ENCODE assay signal across 39 cellular contexts in genomic region chr5:148168246-148168645, GRCh38. TPM values are rescaled to one million over a fixed set of nuclear protein-coding genes. Genes with fewer than 3 reads are reported as not detected.
"Had no signal": no experiment of that assay in that cellular context is flagged by ENCODE, and none has a peak within 500 bp of the region (broad histone marks: within the 10 kb centered on the region; RNA-seq: fewer than 3 reads in every experiment).

A gene with protein sequence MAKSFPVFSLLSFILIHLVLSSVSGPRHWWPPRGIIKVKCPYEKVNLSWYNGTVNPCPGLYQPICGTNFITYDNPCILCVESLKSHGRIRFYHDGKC (plus strand): TSS chr5:148168546. CDS start chr5:148169733, 1,187 bp downstream.

- H3K4me3 ChIP-seq: adrenal gland, body of pancreas, breast epithelium had no signal

- H3K27ac Mint-ChIP-seq: activated B cell treated with CpG ODN at 0.5 μM for 24 hours; activated CD4-positive, alpha-beta memory T cell treated with anti-CD3 and anti-CD28 coated beads for 36 hours; activated CD4-positive, alpha-beta T cell treated with anti-CD3 and anti-CD28 coated beads, Interleukin-2, amount 10 ng/mL, durations not matched to agents 24 days and 14 days; activated CD8-positive, alpha-beta T cell treated with anti-CD3 and anti-CD28 coated beads for 36 hours; activated naive CD4-positive, alpha-beta T cell treated with anti-CD3 and anti-CD28 coated beads for 36 hours; activated naive CD4-positive, alpha-beta T cell treated with anti-CD3 and anti-CD28 coated beads, Interleukin-2, amount 50 U/mL, for 72 hours; activated naive CD8-positive, alpha-beta T cell treated with anti-CD3 and anti-CD28 coated beads for 36 hours; activated T-cell treated with anti-CD3 and anti-CD28 coated beads, Interleukin-2, amount 50 U/mL, for 72 hours; activated T-helper 1 cell treated with anti-CD3 and anti-CD28 coated beads, Interleukin-12 subunit alpha, Interleukin-12 subunit beta, Interleukin-2, Interleukin-4 antibody, amounts not matched to agents 30 ng/mL and 10 ng/mL and 1 ng/mL, durations not matched to agents 14 hours and 24 hours and 36 hours; activated T-helper 17 cell treated with anti-CD3 and anti-CD28 coated beads, Interleukin-2, amount 50 U/mL, for 72 hours; T-helper 1 cell treated with Interleukin-12 subunit alpha and Interleukin-12 subunit beta and Interleukin-4 antibody, amounts not matched to agents 30 μg/mL and 1 μg/mL, for 36 hours; T-helper 2 cell treated with Interferon-gamma antibody and Interleukin-4, amounts not matched to agents 5 μg/mL and 100 μg/mL, for 36 hours had no signal

- H3K36me3 ChIP-seq: adrenal gland, brain microvascular endothelial cell, breast epithelium had no signal

- FAIRE-seq: astrocyte, TTC549 had no signal

- H3K4me3 Mint-ChIP-seq: activated B cell treated with CpG ODN at 0.5 μM for 24 hours; activated CD4-positive, alpha-beta memory T cell treated with anti-CD3 and anti-CD28 coated beads for 36 hours; activated CD4-positive, alpha-beta T cell treated with anti-CD3 and anti-CD28 coated beads, Interleukin-2, amount 10 ng/mL, durations not matched to agents 24 days and 14 days; activated CD8-positive, alpha-beta T cell treated with anti-CD3 and anti-CD28 coated beads for 36 hours; activated naive CD4-positive, alpha-beta T cell treated with anti-CD3 and anti-CD28 coated beads for 36 hours; activated naive CD8-positive, alpha-beta T cell treated with anti-CD3 and anti-CD28 coated beads for 36 hours; activated T-cell treated with anti-CD3 and anti-CD28 coated beads, Interleukin-2, amount 50 U/mL, for 4 hours; activated T-cell treated with anti-CD3 and anti-CD28 coated beads, Interleukin-2, amount 50 U/mL, for 72 hours; activated T-helper 1 cell treated with anti-CD3 and anti-CD28 coated beads, Interleukin-12 subunit alpha, Interleukin-12 subunit beta, Interleukin-2, Interleukin-4 antibody, amounts not matched to agents 30 ng/mL and 10 ng/mL and 1 ng/mL, durations not matched to agents 14 hours and 24 hours and 36 hours; activated T-helper 17 cell treated with anti-CD3 and anti-CD28 coated beads, Interleukin-2, amount 50 U/mL, for 72 hours; T-helper 1 cell treated with Interleukin-12 subunit alpha and Interleukin-12 subunit beta and Interleukin-4 antibody, amounts not matched to agents 30 μg/mL and 1 μg/mL, for 36 hours; T-helper 2 cell treated with Interferon-gamma antibody and Interleukin-4, amounts not matched to agents 5 μg/mL and 100 μg/mL, for 36 hours had no signal

- H3K27ac ChIP-seq: adrenal gland, body of pancreas, brain microvascular endothelial cell, breast epithelium, VCaP had no signal

- H3K9me3 Mint-ChIP-seq: activated B cell treated with CpG ODN at 0.5 μM for 24 hours; activated CD4-positive, alpha-beta memory T cell treated with anti-CD3 and anti-CD28 coated beads for 36 hours; activated CD4-positive, alpha-beta T cell treated with anti-CD3 and anti-CD28 coated beads, Interleukin-2, amount 10 ng/mL, durations not matched to agents 24 days and 14 days; activated CD8-positive, alpha-beta T cell treated with anti-CD3 and anti-CD28 coated beads for 36 hours; activated naive CD4-positive, alpha-beta T cell treated with anti-CD3 and anti-CD28 coated beads for 36 hours; activated naive CD4-positive, alpha-beta T cell treated with anti-CD3 and anti-CD28 coated beads, Interleukin-2, amount 50 U/mL, for 72 hours; activated naive CD8-positive, alpha-beta T cell treated with anti-CD3 and anti-CD28 coated beads for 36 hours; activated T-cell treated with anti-CD3 and anti-CD28 coated beads, Interleukin-2, amount 50 U/mL, for 4 hours; activated T-cell treated with anti-CD3 and anti-CD28 coated beads, Interleukin-2, amount 50 U/mL, for 72 hours; activated T-helper 1 cell treated with anti-CD3 and anti-CD28 coated beads, Interleukin-12 subunit alpha, Interleukin-12 subunit beta, Interleukin-2, Interleukin-4 antibody, amounts not matched to agents 30 ng/mL and 10 ng/mL and 1 ng/mL, durations not matched to agents 14 hours and 24 hours and 36 hours; activated T-helper 17 cell treated with anti-CD3 and anti-CD28 coated beads, Interleukin-2, amount 50 U/mL, for 72 hours; T-helper 1 cell treated with Interleukin-12 subunit alpha and Interleukin-12 subunit beta and Interleukin-4 antibody, amounts not matched to agents 30 μg/mL and 1 μg/mL, for 36 hours; T-helper 2 cell treated with Interferon-gamma antibody and Interleukin-4, amounts not matched to agents 5 μg/mL and 100 μg/mL, for 36 hours had no signal

- H3K4me1 Mint-ChIP-seq: activated B cell treated with CpG ODN at 0.5 μM for 24 hours; activated CD4-positive, alpha-beta T cell treated with anti-CD3 and anti-CD28 coated beads, Interleukin-2, amount 10 ng/mL, durations not matched to agents 24 days and 14 days; activated naive CD8-positive, alpha-beta T cell treated with anti-CD3 and anti-CD28 coated beads for 36 hours; activated T-helper 17 cell treated with anti-CD3 and anti-CD28 coated beads, Interleukin-2, amount 50 U/mL, for 72 hours had no signal

- H3K27me3 ChIP-seq: body of pancreas, brain microvascular endothelial cell, breast epithelium had no signal

- ATAC-seq: activated CD8-positive, alpha-beta T cell treated with anti-CD3 and anti-CD28 coated beads for 36 hours; activated naive CD4-positive, alpha-beta T cell treated with anti-CD3 and anti-CD28 coated beads, Interleukin-2, amount 50 U/mL, for 72 hours; activated T-cell treated with anti-CD3 and anti-CD28 coated beads, Interleukin-2, amount 50 U/mL, for 4 hours; activated T-cell treated with anti-CD3 and anti-CD28 coated beads, Interleukin-2, amount 50 U/mL, for 72 hours; activated T-helper 17 cell treated with anti-CD3 and anti-CD28 coated beads, Interleukin-2, amount 50 U/mL, for 72 hours; body of pancreas had no signal

- H3K36me3 Mint-ChIP-seq: activated CD4-positive, alpha-beta memory T cell treated with anti-CD3 and anti-CD28 coated beads for 36 hours; activated naive CD4-positive, alpha-beta T cell treated with anti-CD3 and anti-CD28 coated beads, Interleukin-2, amount 50 U/mL, for 72 hours; activated naive CD8-positive, alpha-beta T cell treated with anti-CD3 and anti-CD28 coated beads for 36 hours had no signal

- H3K9me3 ChIP-seq: adrenal gland, body of pancreas, breast epithelium had no signal

- H3K4me1 ChIP-seq: adrenal gland, body of pancreas, breast epithelium had no signal

- DNase-seq: activated B cell treated with CpG ODN at 0.5 μM for 24 hours; activated CD4-positive, alpha-beta memory T cell treated with anti-CD3 and anti-CD28 coated beads for 36 hours; activated CD4-positive, alpha-beta T cell treated with anti-CD3 and anti-CD28 coated beads for 4 hours; activated CD4-positive, alpha-beta T cell treated with anti-CD3 and anti-CD28 coated beads, Interleukin-2, amount 10 ng/mL, durations not matched to agents 24 days and 14 days; activated CD4-positive, alpha-beta T cell treated with anti-CD3 and anti-CD28 coated beads, Interleukin-2, amount 50 U/mL, for 1 hour; activated CD4-positive, alpha-beta T cell treated with anti-CD3 and anti-CD28 coated beads, Interleukin-2, amount 50 U/mL, for 4 hours; activated CD4-positive, CD25-positive, alpha-beta regulatory T cell treated with anti-CD3 and anti-CD28 coated beads, Interleukin-2, amount 50 U/mL, for 72 hours; activated CD8-positive, alpha-beta memory T cell treated with anti-CD3 and anti-CD28 coated beads, Interleukin-2, amount 50 U/mL, for 4 hours; activated CD8-positive, alpha-beta T cell treated with anti-CD3 and anti-CD28 coated beads for 36 hours; activated effector memory CD4-positive, alpha-beta T cell treated with anti-CD3 and anti-CD28 coated beads, Interleukin-2, amount 50 U/mL, for 16 hours; activated gamma-delta T cell treated with Interleukin-2 at 50 U/mL for 16 hours; activated naive CD4-positive, alpha-beta T cell; activated naive CD4-positive, alpha-beta T cell treated with anti-CD3 and anti-CD28 coated beads for 36 hours; activated naive CD4-positive, alpha-beta T cell treated with anti-CD3 and anti-CD28 coated beads, Interleukin-2, amount 50 U/mL, for 16 hours; activated naive CD8-positive, alpha-beta T cell treated with anti-CD3 and anti-CD28 coated beads for 36 hours; activated T-cell treated with anti-CD3 and anti-CD28 coated beads for 4 hours; activated T-cell treated with anti-CD3 and anti-CD28 coated beads, Interleukin-2, amount 50 U/mL, for 1 hour; activated T-cell treated with anti-CD3 and anti-CD28 coated beads, Interleukin-2, amount 50 U/mL, for 4 hours; activated T-cell treated with anti-CD3 and anti-CD28 coated beads, Interleukin-2, amount 50 U/mL, for 72 hours; adrenal gland; amniotic stem cell; aorta; body of pancreas; brain microvascular endothelial cell; central memory CD4-positive, alpha-beta T cell; T-helper 2 cell; T-helper 9 cell had no signal

RNA-seq across cellular contexts. Expression of the gene that starts here (rescaled TPM):
- total RNA-seq: activated B cell treated with CpG ODN at 0.5 μM for 24 hours; activated CD4-positive, alpha-beta memory T cell treated with anti-CD3 and anti-CD28 coated beads for 36 hours; activated CD4-positive, alpha-beta T cell treated with anti-CD3 and anti-CD28 coated beads, Interleukin-2, amount 10 ng/mL, durations not matched to agents 24 days and 14 days; activated CD8-positive, alpha-beta memory T cell treated with anti-CD3 and anti-CD28 coated beads for 36 hours; activated CD8-positive, alpha-beta T cell treated with anti-CD3 and anti-CD28 coated beads for 36 hours; activated naive CD4-positive, alpha-beta T cell treated with anti-CD3 and anti-CD28 coated beads for 36 hours; activated naive CD4-positive, alpha-beta T cell treated with anti-CD3 and anti-CD28 coated beads, Interleukin-2, amount 50 U/mL, for 72 hours; activated naive CD8-positive, alpha-beta T cell treated with anti-CD3 and anti-CD28 coated beads for 36 hours; activated T-cell treated with anti-CD3 and anti-CD28 coated beads, Interleukin-2, amount 50 U/mL, for 4 hours; activated T-cell treated with anti-CD3 and anti-CD28 coated beads, Interleukin-2, amount 50 U/mL, for 72 hours; activated T-helper 1 cell treated with anti-CD3 and anti-CD28 coated beads, Interleukin-12 subunit alpha, Interleukin-12 subunit beta, Interleukin-2, Interleukin-4 antibody, amounts not matched to agents 30 ng/mL and 10 ng/mL and 1 ng/mL, durations not matched to agents 14 hours and 24 hours and 36 hours; activated T-helper 17 cell treated with anti-CD3 and anti-CD28 coated beads, Interleukin-2, amount 50 U/mL, for 72 hours; adrenal gland; aorta; astrocyte; body of pancreas; breast epithelium; cardiac septum; cerebellum had no signal
- polyA plus RNA-seq: adrenal gland, aorta had no signal
